Comparison of ENCODE assay signal across 1 cellular context in the genomic region with DNA sequence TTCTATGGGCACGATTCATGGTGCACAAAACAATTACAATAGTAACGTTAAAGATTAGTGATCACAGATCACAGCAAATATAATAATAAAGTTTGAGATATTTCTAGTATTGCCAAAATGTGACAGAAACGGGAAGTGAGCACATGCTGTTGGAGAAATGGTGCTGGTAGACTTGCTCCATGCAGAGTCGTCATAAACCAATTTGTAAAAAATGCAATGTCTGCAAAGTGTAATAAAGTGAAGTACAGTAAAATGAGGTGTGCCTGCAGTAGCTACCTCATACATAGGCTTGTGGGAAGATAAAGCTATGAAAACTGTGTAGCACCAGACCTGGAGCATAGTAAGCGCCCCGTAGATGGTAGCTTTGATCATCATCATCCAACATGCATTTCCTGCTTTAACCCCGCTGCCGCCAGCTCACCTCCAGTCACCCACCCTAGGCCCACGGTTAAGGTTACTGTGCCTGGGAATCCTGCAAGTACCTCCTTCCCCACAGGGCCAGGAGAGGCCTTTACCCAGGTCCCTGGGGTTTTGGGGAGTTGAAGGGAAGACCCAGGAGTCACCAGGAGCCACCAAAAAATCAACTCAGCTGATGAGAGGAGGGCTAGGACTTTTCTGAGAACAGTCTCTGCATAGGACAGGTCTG.
TF ChIP-seq lines count a peak whose summit lies in the region.

No MANE protein-coding gene starts in this region.

TF ChIP-seq in K562, 482 proteins besides CTCF, POLR2A, EP300 and RAD21 (continued from another document):
- TF ChIP-seq, protein P1, sequence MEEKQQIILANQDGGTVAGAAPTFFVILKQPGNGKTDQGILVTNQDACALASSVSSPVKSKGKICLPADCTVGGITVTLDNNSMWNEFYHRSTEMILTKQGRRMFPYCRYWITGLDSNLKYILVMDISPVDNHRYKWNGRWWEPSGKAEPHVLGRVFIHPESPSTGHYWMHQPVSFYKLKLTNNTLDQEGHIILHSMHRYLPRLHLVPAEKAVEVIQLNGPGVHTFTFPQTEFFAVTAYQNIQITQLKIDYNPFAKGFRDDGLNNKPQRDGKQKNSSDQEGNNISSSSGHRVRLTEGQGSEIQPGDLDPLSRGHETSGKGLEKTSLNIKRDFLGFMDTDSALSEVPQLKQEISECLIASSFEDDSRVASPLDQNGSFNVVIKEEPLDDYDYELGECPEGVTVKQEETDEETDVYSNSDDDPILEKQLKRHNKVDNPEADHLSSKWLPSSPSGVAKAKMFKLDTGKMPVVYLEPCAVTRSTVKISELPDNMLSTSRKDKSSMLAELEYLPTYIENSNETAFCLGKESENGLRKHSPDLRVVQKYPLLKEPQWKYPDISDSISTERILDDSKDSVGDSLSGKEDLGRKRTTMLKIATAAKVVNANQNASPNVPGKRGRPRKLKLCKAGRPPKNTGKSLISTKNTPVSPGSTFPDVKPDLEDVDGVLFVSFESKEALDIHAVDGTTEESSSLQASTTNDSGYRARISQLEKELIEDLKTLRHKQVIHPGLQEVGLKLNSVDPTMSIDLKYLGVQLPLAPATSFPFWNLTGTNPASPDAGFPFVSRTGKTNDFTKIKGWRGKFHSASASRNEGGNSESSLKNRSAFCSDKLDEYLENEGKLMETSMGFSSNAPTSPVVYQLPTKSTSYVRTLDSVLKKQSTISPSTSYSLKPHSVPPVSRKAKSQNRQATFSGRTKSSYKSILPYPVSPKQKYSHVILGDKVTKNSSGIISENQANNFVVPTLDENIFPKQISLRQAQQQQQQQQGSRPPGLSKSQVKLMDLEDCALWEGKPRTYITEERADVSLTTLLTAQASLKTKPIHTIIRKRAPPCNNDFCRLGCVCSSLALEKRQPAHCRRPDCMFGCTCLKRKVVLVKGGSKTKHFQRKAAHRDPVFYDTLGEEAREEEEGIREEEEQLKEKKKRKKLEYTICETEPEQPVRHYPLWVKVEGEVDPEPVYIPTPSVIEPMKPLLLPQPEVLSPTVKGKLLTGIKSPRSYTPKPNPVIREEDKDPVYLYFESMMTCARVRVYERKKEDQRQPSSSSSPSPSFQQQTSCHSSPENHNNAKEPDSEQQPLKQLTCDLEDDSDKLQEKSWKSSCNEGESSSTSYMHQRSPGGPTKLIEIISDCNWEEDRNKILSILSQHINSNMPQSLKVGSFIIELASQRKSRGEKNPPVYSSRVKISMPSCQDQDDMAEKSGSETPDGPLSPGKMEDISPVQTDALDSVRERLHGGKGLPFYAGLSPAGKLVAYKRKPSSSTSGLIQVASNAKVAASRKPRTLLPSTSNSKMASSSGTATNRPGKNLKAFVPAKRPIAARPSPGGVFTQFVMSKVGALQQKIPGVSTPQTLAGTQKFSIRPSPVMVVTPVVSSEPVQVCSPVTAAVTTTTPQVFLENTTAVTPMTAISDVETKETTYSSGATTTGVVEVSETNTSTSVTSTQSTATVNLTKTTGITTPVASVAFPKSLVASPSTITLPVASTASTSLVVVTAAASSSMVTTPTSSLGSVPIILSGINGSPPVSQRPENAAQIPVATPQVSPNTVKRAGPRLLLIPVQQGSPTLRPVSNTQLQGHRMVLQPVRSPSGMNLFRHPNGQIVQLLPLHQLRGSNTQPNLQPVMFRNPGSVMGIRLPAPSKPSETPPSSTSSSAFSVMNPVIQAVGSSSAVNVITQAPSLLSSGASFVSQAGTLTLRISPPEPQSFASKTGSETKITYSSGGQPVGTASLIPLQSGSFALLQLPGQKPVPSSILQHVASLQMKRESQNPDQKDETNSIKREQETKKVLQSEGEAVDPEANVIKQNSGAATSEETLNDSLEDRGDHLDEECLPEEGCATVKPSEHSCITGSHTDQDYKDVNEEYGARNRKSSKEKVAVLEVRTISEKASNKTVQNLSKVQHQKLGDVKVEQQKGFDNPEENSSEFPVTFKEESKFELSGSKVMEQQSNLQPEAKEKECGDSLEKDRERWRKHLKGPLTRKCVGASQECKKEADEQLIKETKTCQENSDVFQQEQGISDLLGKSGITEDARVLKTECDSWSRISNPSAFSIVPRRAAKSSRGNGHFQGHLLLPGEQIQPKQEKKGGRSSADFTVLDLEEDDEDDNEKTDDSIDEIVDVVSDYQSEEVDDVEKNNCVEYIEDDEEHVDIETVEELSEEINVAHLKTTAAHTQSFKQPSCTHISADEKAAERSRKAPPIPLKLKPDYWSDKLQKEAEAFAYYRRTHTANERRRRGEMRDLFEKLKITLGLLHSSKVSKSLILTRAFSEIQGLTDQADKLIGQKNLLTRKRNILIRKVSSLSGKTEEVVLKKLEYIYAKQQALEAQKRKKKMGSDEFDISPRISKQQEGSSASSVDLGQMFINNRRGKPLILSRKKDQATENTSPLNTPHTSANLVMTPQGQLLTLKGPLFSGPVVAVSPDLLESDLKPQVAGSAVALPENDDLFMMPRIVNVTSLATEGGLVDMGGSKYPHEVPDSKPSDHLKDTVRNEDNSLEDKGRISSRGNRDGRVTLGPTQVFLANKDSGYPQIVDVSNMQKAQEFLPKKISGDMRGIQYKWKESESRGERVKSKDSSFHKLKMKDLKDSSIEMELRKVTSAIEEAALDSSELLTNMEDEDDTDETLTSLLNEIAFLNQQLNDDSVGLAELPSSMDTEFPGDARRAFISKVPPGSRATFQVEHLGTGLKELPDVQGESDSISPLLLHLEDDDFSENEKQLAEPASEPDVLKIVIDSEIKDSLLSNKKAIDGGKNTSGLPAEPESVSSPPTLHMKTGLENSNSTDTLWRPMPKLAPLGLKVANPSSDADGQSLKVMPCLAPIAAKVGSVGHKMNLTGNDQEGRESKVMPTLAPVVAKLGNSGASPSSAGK (IDR thresholded peaks at IDR 0.05): no peak
